9 cellular contexts compared by ENCODE assay signal in genomic region chr1:155219592-155220031, GRCh38. TPM values are rescaled to one million over a fixed set of nuclear protein-coding genes. Genes with fewer than 3 reads are reported as not detected.
DNase-seq lines count a peak whose midpoint lies in the region; ATAC-seq and TF ChIP-seq lines count a peak whose summit lies in the region.
"Had no signal": no experiment of that assay in that cellular context is flagged by ENCODE, and none has a peak within 500 bp of the region (broad histone marks: within the 10 kb centered on the region; RNA-seq: fewer than 3 reads in every experiment).

No MANE protein-coding gene starts in this region.

- ATAC-seq in T-helper 17 cell (peak; percentile 66), right cardiac atrium (peak in 1 of 2 donors; percentile 56), gastrocnemius medialis (peak in 1 of 2 donors; percentile 22)

- no peak overlapping the region for H3K4me3 Mint-ChIP-seq in T-helper 17 cell

- intact Hi-C loops in right cardiac atrium (cut with DNase I) (loop anchor here in 2 of 4 donors (10.0 kb wide), 1 partner anchor 45 kb away; the partner anchor contains the start of genes KRTCAP2 (in 2 of the 2) and TRIM46 (in 2 of the 2)), gastrocnemius medialis (cut with DNase I; ENCODE audit: low total_unique reads) (loop anchor here (1.0 kb wide), 1 partner anchor 22 kb away; a partner anchor contains a TSS)

- no peaks in the 10 kb centered on the region for H3K27me3 Mint-ChIP-seq in T-helper 17 cell

- WGBS in right cardiac atrium = 7% methylated on average over 1 of the region's 1 CpG

- peak overlapping the region; percentile 27 for H3K27ac ChIP-seq in right cardiac atrium (ENCODE audit: low read length)
- H3K27ac ChIP-seq in gastrocnemius medialis = peak overlapping the region in 1 of 4 donors; percentile 18
- H3K27ac ChIP-seq: thoracic aorta had no signal

- TF ChIP-seq CTCF in gastrocnemius medialis (IDR thresholded peaks at IDR 0.05 in 4 of 5, conservative IDR thresholded peaks at IDR 0.05 in 1 of 5) = no peak
- no peak for TF ChIP-seq CTCF in GM10266 (IDR thresholded peaks at IDR 0.05; ENCODE audit: control insufficient read depth, insufficient read depth, low read depth, missing control alignments)

- no peak for TF ChIP-seq POLR2A in gastrocnemius medialis (IDR thresholded peaks at IDR 0.05)

- H3K27me3 ChIP-seq in right cardiac atrium (ENCODE audit: control insufficient read depth, insufficient read depth) (no peaks in the 10 kb centered on the region), gastrocnemius medialis (no peaks in the 10 kb centered on the region)

- no peaks in the 10 kb centered on the region for H3K36me3 ChIP-seq in gastrocnemius medialis
- H3K36me3 ChIP-seq: thoracic aorta had no signal

- peak overlapping the region; percentile 86 for H3K27ac Mint-ChIP-seq in T-helper 17 cell

- H3K4me3 ChIP-seq in right cardiac atrium (ENCODE audit: low read length) = peak overlapping the region; percentile 34
- peak overlapping the region in 3 of 4 donors; percentile 1 to 39 (median 23) for H3K4me3 ChIP-seq in gastrocnemius medialis

- in situ Hi-C loops in gastrocnemius medialis (cut with MboI; ENCODE audit: low sequenced_read_pairs in 4 of 4) = no loop called here

- H3K36me3 Mint-ChIP-seq in T-helper 17 cell (ENCODE audit: low read depth) = no peaks in the 10 kb centered on the region

- H3K4me1 Mint-ChIP-seq in T-helper 17 cell = peaks cover 30% of the 10 kb centered on the region

- H3K4me1 ChIP-seq in right cardiac atrium (ENCODE audit: control insufficient read depth, insufficient read depth, low read length) = no peaks in the 10 kb centered on the region
- H3K4me1 ChIP-seq in gastrocnemius medialis = no peaks in the 10 kb centered on the region

- H3K9me3 ChIP-seq in T-helper 17 cell (ENCODE audit: control insufficient read depth, low read length, poor library complexity, severe bottlenecking) (no peaks in the 10 kb centered on the region), right cardiac atrium (ENCODE audit: control insufficient read depth, low read length) (peaks cover 5% of the 10 kb centered on the region), gastrocnemius medialis (no peaks in the 10 kb centered on the region)
- H3K9me3 ChIP-seq: thoracic aorta had no signal

- DNase-seq in NCI-H1417 (lab: John Stamatoyannopoulos, UW) (peak in 2 of 3 experiments; percentile 24 to 87), NCI-H1417 treated with DMSO at 0.1 percent for 48 hours (lab: John Stamatoyannopoulos, UW) (no peak), T-helper 17 cell (no peak), right cardiac atrium (no peak), gastrocnemius medialis (no peak), mucosa of gallbladder (ENCODE audit: low spot score) (no peak), HK-2 (ENCODE audit: unreplicated experiment) (no peak), GM10266 (ENCODE audit: extremely low spot score) (no peak)

RNA-seq across cellular contexts. Expression of gene MTX1, which starts 11.1 kb away (rescaled TPM):
- 10 to 100 TPM; 20.7 to 28.5 TPM for total RNA-seq in T-helper 17 cell
- 10 to 100 TPM; 20.1 to 24.3 (median 21.1) TPM for total RNA-seq in right cardiac atrium
- polyA plus RNA-seq in right cardiac atrium = 31.9 TPM
- total RNA-seq in gastrocnemius medialis = 10 to 100 TPM; 14.4 to 26.9 (median 24.6) TPM
- total RNA-seq in mucosa of gallbladder = 31.3 TPM

RNA-seq across cellular contexts. Expression of gene THBS3, which starts 11.9 kb away (rescaled TPM):
- total RNA-seq in T-helper 17 cell (10 to 100 TPM; 34.6 to 38.4 TPM), right cardiac atrium (10 to 100 TPM; 16.5 to 33.4 (median 20.1) TPM), gastrocnemius medialis (1 to 10 TPM; 1.5 to 4.6 (median 3.3) TPM), mucosa of gallbladder (43.1 TPM)
- polyA plus RNA-seq in right cardiac atrium = 19.6 TPM

RNA-seq across cellular contexts. Expression of gene ENTREP3, which starts 35.7 kb away (rescaled TPM):
- total RNA-seq in T-helper 17 cell (1 to 10 TPM; 8.6 to 9.3 TPM), right cardiac atrium (10 to 100 TPM; 14.2 to 22.3 (median 15.8) TPM), gastrocnemius medialis (10 to 100 TPM in 3 of 4 donors, 1 to 10 TPM in 1; 7.9 to 22.3 (median 18.8) TPM), mucosa of gallbladder (49.0 TPM)
- polyA plus RNA-seq in right cardiac atrium = 9.4 TPM

RNA-seq across cellular contexts. Expression of gene SCAMP3, which starts 42.5 kb away (rescaled TPM):
- total RNA-seq in T-helper 17 cell (10 to 100 TPM; 60.1 to 69.4 TPM), right cardiac atrium (10 to 100 TPM; 50.3 to 65.2 (median 54.9) TPM), gastrocnemius medialis (100 to 1,000 TPM in 1 of 4 donors, 10 to 100 TPM in 3; 60.0 to 108 (median 79.3) TPM), mucosa of gallbladder (68.6 TPM)
- polyA plus RNA-seq in right cardiac atrium = 59.3 TPM

RNA-seq across cellular contexts. Expression of gene TRIM46, which starts 46.0 kb away (rescaled TPM):
- total RNA-seq in T-helper 17 cell (10 to 100 TPM in 1 of 2 donors, 1 to 10 TPM in 1; 9.8 to 12.7 TPM), right cardiac atrium (under 1 TPM; 0.17 to 0.37 (median 0.26) TPM), gastrocnemius medialis (not detected), mucosa of gallbladder (0.83 TPM)
- 0.18 TPM for polyA plus RNA-seq in right cardiac atrium

Comparison
In these comparisons a context has a peak if more than half of its experiments do, and no peak if none do; other contexts are left out.
1. DNase-seq: peak in NCI-H1417 (2 of 3); none in NCI-H1417 treated with DMSO at 0.1 percent for 48 hours (single experiment), T-helper 17 cell (0 of 3), right cardiac atrium (0 of 3), gastrocnemius medialis (0 of 2), mucosa of gallbladder (single experiment), HK-2 (single experiment) and GM10266 (single experiment).